ENCODE assay signal across 10 cellular contexts in genomic region chr12:46830731-46831334, GRCh38. TPM values are rescaled to one million over a fixed set of nuclear protein-coding genes. Genes with fewer than 3 reads are reported as not detected.
DNase-seq lines count a peak whose midpoint lies in the region; ATAC-seq, FAIRE-seq and TF ChIP-seq lines count a peak whose summit lies in the region.
"Had no signal": no experiment of that assay in that cellular context is flagged by ENCODE, and none has a peak within 500 bp of the region (broad histone marks: within the 10 kb centered on the region; RNA-seq: fewer than 3 reads in every experiment).

No MANE protein-coding gene starts in this region.

- no peak for FAIRE-seq in GM12892 (lab: Jason Lieb, UNC)
- FAIRE-seq: GM18507 had no signal

- no peak for TF ChIP-seq CTCF in left ventricle myocardium inferior (IDR thresholded peaks at IDR 0.05; ENCODE audit: borderline replicate concordance)

- peak overlapping the region; percentile 54 for H3K4me3 Mint-ChIP-seq in activated T-helper 17 cell treated with anti-CD3 and anti-CD28 coated beads, Interleukin-2, amount 50 U/mL, for 72 hours

- H3K9me3 ChIP-seq in left ventricle myocardium inferior (replicated peaks): no peaks in the 10 kb centered on the region

- no peaks in the 10 kb centered on the region for H3K36me3 Mint-ChIP-seq in activated T-helper 17 cell treated with anti-CD3 and anti-CD28 coated beads, Interleukin-2, amount 50 U/mL, for 72 hours (ENCODE audit: low read depth)

- no peak overlapping the region for H3K27ac Mint-ChIP-seq in activated T-helper 17 cell treated with anti-CD3 and anti-CD28 coated beads, Interleukin-2, amount 50 U/mL, for 72 hours

- DNase-seq in EL (peak; percentile 20), left ventricle myocardium inferior (no peak), KG1 (lab: John Stamatoyannopoulos, UW) (no peak), GM12892 (ENCODE audit: insufficient read length) (no peak), NCI-H2081 treated with DMSO at 0.1 percent for 48 hours (lab: John Stamatoyannopoulos, UW) (no peak)

- no peaks in the 10 kb centered on the region for H3K36me3 ChIP-seq in left ventricle myocardium inferior
- H3K36me3 ChIP-seq in rectal smooth muscle tissue (ENCODE audit: control insufficient read depth, insufficient read depth, low read length): no peaks in the 10 kb centered on the region

- intact Hi-C loops in left ventricle myocardium inferior (cut with micrococcal nuclease): no loop called here

- no peak for TF ChIP-seq POLR2A in GM12892 (IDR thresholded peaks at IDR 0.05; ENCODE audit: low read depth, low read length)

- peaks cover 12% of the 10 kb centered on the region for H3K4me1 Mint-ChIP-seq in activated T-helper 17 cell treated with anti-CD3 and anti-CD28 coated beads, Interleukin-2, amount 50 U/mL, for 72 hours

- H3K9ac ChIP-seq in rectal smooth muscle tissue (ENCODE audit: low read length): no peak overlapping the region
- H3K9ac ChIP-seq: KMS-11 had no signal

- peak overlapping the region; percentile 67 for H3K4me3 ChIP-seq in left ventricle myocardium inferior
- H3K4me3 ChIP-seq in rectal smooth muscle tissue (ENCODE audit: low read length): peak overlapping the region; percentile 62

- H3K27ac ChIP-seq in left ventricle myocardium inferior (replicated peaks) (peak overlapping the region; percentile 77), rectal smooth muscle tissue (ENCODE audit: low read depth, low read length) (no peak overlapping the region)
- H3K27ac ChIP-seq: KMS-11 had no signal

- H3K9me3 Mint-ChIP-seq in activated T-helper 17 cell treated with anti-CD3 and anti-CD28 coated beads, Interleukin-2, amount 50 U/mL, for 72 hours: no peaks in the 10 kb centered on the region

- H3K27me3 ChIP-seq in left ventricle myocardium inferior (ENCODE audit: low read depth): peaks cover 64% of the 10 kb centered on the region
- peaks cover 3% of the 10 kb centered on the region for H3K27me3 ChIP-seq in rectal smooth muscle tissue (ENCODE audit: control insufficient read depth, insufficient read depth, low read length)

- H3K4me1 ChIP-seq in left ventricle myocardium inferior (peaks cover 21% of the 10 kb centered on the region), rectal smooth muscle tissue (ENCODE audit: control insufficient read depth, insufficient read depth, low read length) (no peaks in the 10 kb centered on the region)

- ATAC-seq in activated T-helper 17 cell treated with anti-CD3 and anti-CD28 coated beads, Interleukin-2, amount 50 U/mL, for 72 hours (replicated peaks): no peak
- no peak for ATAC-seq in GM19324 (IDR thresholded peaks at IDR 0.05; ENCODE audit: low FRiP score, unreplicated experiment)

- H3K27me3 Mint-ChIP-seq in activated T-helper 17 cell treated with anti-CD3 and anti-CD28 coated beads, Interleukin-2, amount 50 U/mL, for 72 hours: peaks cover 62% of the 10 kb centered on the region

RNA-seq across cellular contexts. Expression of gene SLC38A4, which starts 5.0 kb away (rescaled TPM):
- under 1 TPM in 1 of 2 donors, not detected in 1; 0.06 TPM for total RNA-seq in activated T-helper 17 cell treated with anti-CD3 and anti-CD28 coated beads, Interleukin-2, amount 50 U/mL, for 72 hours
- 0.27 TPM for total RNA-seq in left ventricle myocardium inferior
- polyA plus RNA-seq in GM12892 (2012; ENCODE audit: missing spikeins): 0.08 TPM
